ENCODE assay signal across 14 cellular contexts in the genomic region with DNA sequence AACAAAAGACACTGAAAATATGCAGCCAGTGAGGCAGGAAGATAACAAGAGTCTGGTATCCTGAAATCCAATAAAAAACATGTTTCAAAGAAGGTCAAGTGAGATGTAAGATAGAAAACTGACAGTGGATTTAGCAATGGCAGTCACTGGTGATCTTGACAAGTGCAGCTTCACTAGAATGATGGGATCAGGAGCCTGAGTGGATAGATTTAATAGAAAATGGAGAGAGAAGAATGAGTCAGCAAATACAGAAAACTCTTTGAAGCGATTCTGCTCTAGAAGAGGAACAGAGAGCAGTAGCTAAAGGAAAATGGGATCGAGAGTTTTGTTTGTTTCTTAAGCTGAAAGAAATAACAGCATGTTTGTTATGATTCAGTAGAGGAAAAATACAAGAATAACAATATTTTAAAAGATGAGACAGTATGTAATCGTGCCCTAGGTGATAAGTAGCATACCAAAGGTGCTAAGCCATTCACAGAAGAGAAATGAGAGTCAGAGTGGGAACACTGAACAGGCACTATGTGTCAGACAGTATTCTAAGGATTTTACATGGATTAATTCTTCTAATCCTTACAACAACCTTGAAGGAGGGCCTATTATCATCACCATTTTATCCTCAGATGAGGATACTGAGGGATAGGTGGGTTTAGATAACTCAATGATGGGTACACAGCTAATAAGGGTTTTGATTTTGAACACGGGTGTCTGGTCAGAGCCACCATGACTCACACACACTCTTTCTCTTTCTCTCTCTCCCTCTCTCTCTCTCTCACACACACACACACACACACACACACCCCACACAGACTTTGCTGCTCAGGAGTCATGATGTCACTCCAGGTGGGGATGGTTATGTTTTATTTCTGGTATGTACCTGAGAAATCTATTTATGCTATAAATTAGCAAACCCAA.
A peak's percentile ranks its signal among the peaks of the same experiment; 100 is the strongest.
DNase-seq lines count a peak whose midpoint lies in the region; ATAC-seq and TF ChIP-seq lines count a peak whose summit lies in the region.
"Had no signal": no experiment of that assay in that cellular context is flagged by ENCODE, and none has a peak within 500 bp of the region (broad histone marks: within the 10 kb centered on the region; RNA-seq: fewer than 3 reads in every experiment).

No MANE protein-coding gene starts in this region.

- H3K4me3 Mint-ChIP-seq in stimulated activated effector memory CD8-positive, alpha-beta T cell treated with anti-CD3 and anti-CD28 coated beads, Interleukin-12 subunit alpha, Interleukin-12 subunit beta, amount 100 ng/mL, for 72 hours = no peak overlapping the region
- H3K4me3 Mint-ChIP-seq: activated CD4-positive, alpha-beta T cell treated with anti-CD3 and anti-CD28 coated beads, Interleukin-2, amount 10 ng/mL, durations not matched to agents 24 days and 14 days had no signal

- no peak overlapping the region for H3K27ac Mint-ChIP-seq in stimulated activated effector memory CD8-positive, alpha-beta T cell treated with anti-CD3 and anti-CD28 coated beads, Interleukin-12 subunit alpha, Interleukin-12 subunit beta, amount 100 ng/mL, for 72 hours
- H3K27ac Mint-ChIP-seq: activated CD4-positive, alpha-beta T cell treated with anti-CD3 and anti-CD28 coated beads, Interleukin-2, amount 10 ng/mL, durations not matched to agents 24 days and 14 days had no signal

- no peak overlapping the region for H3K4me3 ChIP-seq in choroid plexus epithelial cell (ENCODE audit: low read depth, low read length)
- H3K4me3 ChIP-seq: cardiac muscle cell, Peyer's patch had no signal

- H3K36me3 Mint-ChIP-seq in stimulated activated effector memory CD8-positive, alpha-beta T cell treated with anti-CD3 and anti-CD28 coated beads, Interleukin-12 subunit alpha, Interleukin-12 subunit beta, amount 100 ng/mL, for 72 hours = peaks cover 58% of the 10 kb centered on the region

- no peak for TF ChIP-seq CTCF in choroid plexus epithelial cell (conservative IDR thresholded peaks at IDR 0.05; ENCODE audit: low read depth, low read length)

- H3K9me3 Mint-ChIP-seq in stimulated activated effector memory CD8-positive, alpha-beta T cell treated with anti-CD3 and anti-CD28 coated beads, Interleukin-12 subunit alpha, Interleukin-12 subunit beta, amount 100 ng/mL, for 72 hours = no peaks in the 10 kb centered on the region
- H3K9me3 Mint-ChIP-seq: activated CD4-positive, alpha-beta T cell treated with anti-CD3 and anti-CD28 coated beads, Interleukin-2, amount 10 ng/mL, durations not matched to agents 24 days and 14 days had no signal

- ATAC-seq in HG03520 (IDR thresholded peaks at IDR 0.05; ENCODE audit: unreplicated experiment) (peak; percentile 68), HG03196 (IDR thresholded peaks at IDR 0.05; ENCODE audit: unreplicated experiment) (no peak), HG03469 (IDR thresholded peaks at IDR 0.05; ENCODE audit: unreplicated experiment) (no peak)
- peak; percentile 53 for ATAC-seq in stimulated activated effector memory CD8-positive, alpha-beta T cell treated with anti-CD3 and anti-CD28 coated beads, Interleukin-12 subunit alpha, Interleukin-12 subunit beta, amount 100 ng/mL, for 72 hours
- ATAC-seq: left ventricle myocardium superior had no signal

- H3K4me1 Mint-ChIP-seq in stimulated activated effector memory CD8-positive, alpha-beta T cell treated with anti-CD3 and anti-CD28 coated beads, Interleukin-12 subunit alpha, Interleukin-12 subunit beta, amount 100 ng/mL, for 72 hours = peaks cover 8% of the 10 kb centered on the region

- DNase-seq in NCI-H82 (lab: John Stamatoyannopoulos, UW) (peak; percentile 23), NCI-H82 treated with DMSO at 0.1 percent for 48 hours (lab: John Stamatoyannopoulos, UW; ENCODE audit: unreplicated experiment) (no peak), choroid plexus epithelial cell (ENCODE audit: low read depth) (peak; percentile 20)
- no peak for DNase-seq in stimulated activated effector memory CD8-positive, alpha-beta T cell treated with anti-CD3 and anti-CD28 coated beads, Interleukin-12 subunit alpha, Interleukin-12 subunit beta, amount 100 ng/mL, for 72 hours (ENCODE audit: low spot score in 2 of 2)
- DNase-seq in stimulated activated naive CD4-positive, alpha-beta T cell (lab: John Stamatoyannopoulos, UW) = no peak
- DNase-seq: activated CD4-positive, alpha-beta T cell treated with anti-CD3 and anti-CD28 coated beads, Interleukin-2, amount 10 ng/mL, durations not matched to agents 24 days and 14 days; left ventricle myocardium superior; Peyer's patch; small intestine; T-helper 1 cell had no signal

Comparison
In these comparisons a context has a peak if more than half of its experiments do, and no peak if none do; other contexts are left out.
1. DNase-seq: peak in NCI-H82 (single experiment) and choroid plexus epithelial cell (single experiment); none in NCI-H82 treated with DMSO at 0.1 percent for 48 hours (single experiment), stimulated activated effector memory CD8-positive, alpha-beta T cell treated with anti-CD3 and anti-CD28 coated beads, Interleukin-12 subunit alpha, Interleukin-12 subunit beta, amount 100 ng/mL, for 72 hours (0 of 2) and stimulated activated naive CD4-positive, alpha-beta T cell (0 of 6).
2. ATAC-seq: peak in HG03520 (single experiment) and stimulated activated effector memory CD8-positive, alpha-beta T cell treated with anti-CD3 and anti-CD28 coated beads, Interleukin-12 subunit alpha, Interleukin-12 subunit beta, amount 100 ng/mL, for 72 hours (single experiment); none in HG03196 (single experiment) and HG03469 (single experiment).